In genomic region chr4:87116230-87116629, GRCh38 we compare ENCODE assay signal across 23 cellular contexts.
DNase-seq lines count a peak whose midpoint lies in the region; ATAC-seq and TF ChIP-seq lines count a peak whose summit lies in the region.
"Had no signal": no experiment of that assay in that cellular context is flagged by ENCODE, and none has a peak within 500 bp of the region (broad histone marks: within the 10 kb centered on the region; RNA-seq: fewer than 3 reads in every experiment).

No MANE protein-coding gene starts in this region.

- H3K9me3 ChIP-seq in CD4-positive, CD25-positive, alpha-beta regulatory T cell (ENCODE audit: control insufficient read depth in 2 of 2, low read length in 2 of 2) = no peaks in the 10 kb centered on the region
- H3K9me3 ChIP-seq in psoas muscle = no peaks in the 10 kb centered on the region
- H3K9me3 ChIP-seq: A549, suprapubic skin, vagina had no signal

- no peaks in the 10 kb centered on the region for H3K27me3 Mint-ChIP-seq in CD4-positive, CD25-positive, alpha-beta regulatory T cell
- no peaks in the 10 kb centered on the region for H3K27me3 Mint-ChIP-seq in WTC11 (ENCODE audit: low read depth)
- H3K27me3 Mint-ChIP-seq: activated B cell treated with CpG ODN at 0.5 μM for 24 hours; activated naive CD8-positive, alpha-beta T cell; B cell had no signal

- peak overlapping the region in 2 of 3 donors; percentile 33 to 73 for H3K27ac Mint-ChIP-seq in CD4-positive, CD25-positive, alpha-beta regulatory T cell
- H3K27ac Mint-ChIP-seq in WTC11 = peak overlapping the region; percentile 82; the same call in 1 of the 2 replicates
- H3K27ac Mint-ChIP-seq: activated B cell treated with CpG ODN at 0.5 μM for 24 hours; activated naive CD8-positive, alpha-beta T cell; B cell had no signal

- no peak for DNase-seq in CD4-positive, CD25-positive, alpha-beta regulatory T cell
- DNase-seq in WTC11 (ENCODE audit: low spot score) = no peak
- DNase-seq in fibroblast of peridontal ligament (ENCODE audit: extremely low read depth) = peak; percentile 51
- no peak for DNase-seq in psoas muscle
- no peak for DNase-seq in epidermal melanocyte (ENCODE audit: insufficient read length, low spot score)
- DNase-seq in NK-92 (lab: John Stamatoyannopoulos, UW; ENCODE audit: unreplicated experiment) = no peak
- DNase-seq in NCI-H2029 treated with DMSO at 0.1 percent for 48 hours (lab: John Stamatoyannopoulos, UW) = no peak
- DNase-seq in GM13977 (ENCODE audit: low spot score) = no peak
- DNase-seq: activated B cell treated with CpG ODN at 0.5 μM for 24 hours, cerebellar nuclear complex, hypothalamus, NCI-H1048, NCI-H187, NCI-H748 treated with DMSO at 0.1 percent for 48 hours, T1000 had no signal

- POLR2A ChIA-PET in WTC11 (lab: Charles Lee) = no interaction called here

- H3K4me1 Mint-ChIP-seq in CD4-positive, CD25-positive, alpha-beta regulatory T cell = peaks cover 10 to 28% (median 18%) of the 10 kb centered on the region in 4 donors
- peaks cover 41% of the 10 kb centered on the region for H3K4me1 Mint-ChIP-seq in WTC11

- no peaks in the 10 kb centered on the region for H3K9me3 Mint-ChIP-seq in CD4-positive, CD25-positive, alpha-beta regulatory T cell
- H3K9me3 Mint-ChIP-seq in WTC11 = no peaks in the 10 kb centered on the region
- H3K9me3 Mint-ChIP-seq: activated B cell treated with CpG ODN at 0.5 μM for 24 hours had no signal

- H3K36me3 ChIP-seq in CD4-positive, CD25-positive, alpha-beta regulatory T cell (ENCODE audit: control insufficient read depth, insufficient read depth, low read length) = peaks cover 63% of the 10 kb centered on the region
- peaks cover 5 to 63% of the 10 kb centered on the region in 2 donors for H3K36me3 ChIP-seq in psoas muscle (ENCODE audit: insufficient read depth in 1 of 2, low read depth in 1 of 2)

- 40 to 65% (median 52%) methylated on average over 1 of the region's 1 CpG for WGBS in psoas muscle, 3 donors

- H3K4me3 Mint-ChIP-seq in CD4-positive, CD25-positive, alpha-beta regulatory T cell = no peak overlapping the region
- H3K4me3 Mint-ChIP-seq in WTC11 = no peak overlapping the region
- H3K4me3 Mint-ChIP-seq: activated B cell treated with CpG ODN at 0.5 μM for 24 hours; activated naive CD8-positive, alpha-beta T cell; B cell had no signal

- H3K4me3 ChIP-seq in CD4-positive, CD25-positive, alpha-beta regulatory T cell (ENCODE audit: low read depth, low read length) = no peak overlapping the region
- H3K4me3 ChIP-seq in psoas muscle = no peak overlapping the region
- H3K4me3 ChIP-seq: A549, lung, suprapubic skin, vagina had no signal

- peaks cover 49% of the 10 kb centered on the region for H3K36me3 Mint-ChIP-seq in CD4-positive, CD25-positive, alpha-beta regulatory T cell
- H3K36me3 Mint-ChIP-seq in WTC11 = peaks cover 48% of the 10 kb centered on the region

- TF ChIP-seq CTCF in WTC11 (IDR thresholded peaks at IDR 0.05) = no peak
- TF ChIP-seq CTCF in psoas muscle (IDR thresholded peaks at IDR 0.05) = no peak
- no peak for TF ChIP-seq CTCF in GM13977 (IDR thresholded peaks at IDR 0.05; ENCODE audit: extremely low read depth, insufficient read depth, missing control alignments)

- no peak for ATAC-seq in CD4-positive, CD25-positive, alpha-beta regulatory T cell (ENCODE audit: low read depth in 2 of 2)
- no peak for ATAC-seq in WTC11
- no peak for ATAC-seq in psoas muscle
- ATAC-seq: A549, Right ventricle myocardium inferior had no signal

- in situ Hi-C loops in GM13977 (cut with MboI; ENCODE audit: low pct_unique_long_range_greater_than_20kb, low sequenced_read_pairs, unreplicated experiment) = no loop called here

- H3K27ac ChIP-seq in CD4-positive, CD25-positive, alpha-beta regulatory T cell (ENCODE audit: insufficient read depth, low read length, poor library complexity, severe bottlenecking) = no peak overlapping the region
- peak overlapping the region; percentile 87 for H3K27ac ChIP-seq in psoas muscle
- H3K27ac ChIP-seq: A549, HL-60, suprapubic skin, vagina had no signal

- no peaks in the 10 kb centered on the region for H3K27me3 ChIP-seq in CD4-positive, CD25-positive, alpha-beta regulatory T cell (ENCODE audit: control insufficient read depth, insufficient read depth, low read length)
- H3K27me3 ChIP-seq in psoas muscle (ENCODE audit: insufficient read depth in 3 of 3, low read length in 2 of 3) = no peaks in the 10 kb centered on the region
- H3K27me3 ChIP-seq: suprapubic skin, vagina had no signal

- intact Hi-C loops in psoas muscle (cut with DNase I) = loop anchor here in 1 of 2 donors (10.0 kb wide), 1 partner anchor 621 kb away; no protein-coding TSS in a partner anchor

- H3K4me1 ChIP-seq in CD4-positive, CD25-positive, alpha-beta regulatory T cell (ENCODE audit: control insufficient read depth, insufficient read depth, low read length, poor library complexity, severe bottlenecking) = no peaks in the 10 kb centered on the region
- H3K4me1 ChIP-seq in psoas muscle = peaks cover 54% of the 10 kb centered on the region
- H3K4me1 ChIP-seq: A549 had no signal

- CTCF ChIA-PET in WTC11 (lab: Charles Lee) = interaction anchor here (2.9 kb wide), 1 partner anchor 182 kb away, joined by 14 read pairs; the partner anchor contains the start of gene AFF1

TF ChIP-seq in WTC11, 78 proteins besides CTCF, POLR2A, EP300 and RAD21:
- TF ChIP-seq ZNF121 (CRISPR knock-in tag; IDR thresholded peaks at IDR 0.05) (no peak), PRRX2 (CRISPR knock-in tag; IDR thresholded peaks at IDR 0.05) (no peak), MYBL2 (CRISPR knock-in tag; IDR thresholded peaks at IDR 0.05) (no peak), TEAD4 (CRISPR knock-in tag; IDR thresholded peaks at IDR 0.05) (no peak)
- TF ChIP-seq, protein P1, sequence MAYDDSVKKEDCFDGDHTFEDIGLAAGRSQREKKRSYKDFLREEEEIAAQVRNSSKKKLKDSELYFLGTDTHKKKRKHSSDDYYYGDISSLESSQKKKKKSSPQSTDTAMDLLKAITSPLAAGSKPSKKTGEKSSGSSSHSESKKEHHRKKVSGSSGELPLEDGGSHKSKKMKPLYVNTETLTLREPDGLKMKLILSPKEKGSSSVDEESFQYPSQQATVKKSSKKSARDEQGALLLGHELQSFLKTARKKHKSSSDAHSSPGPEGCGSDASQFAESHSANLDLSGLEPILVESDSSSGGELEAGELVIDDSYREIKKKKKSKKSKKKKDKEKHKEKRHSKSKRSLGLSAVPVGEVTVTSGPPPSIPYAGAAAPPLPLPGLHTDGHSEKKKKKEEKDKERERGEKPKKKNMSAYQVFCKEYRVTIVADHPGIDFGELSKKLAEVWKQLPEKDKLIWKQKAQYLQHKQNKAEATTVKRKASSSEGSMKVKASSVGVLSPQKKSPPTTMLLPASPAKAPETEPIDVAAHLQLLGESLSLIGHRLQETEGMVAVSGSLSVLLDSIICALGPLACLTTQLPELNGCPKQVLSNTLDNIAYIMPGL (CRISPR knock-in tag; IDR thresholded peaks at IDR 0.05) = no peak
- TF ChIP-seq, protein P2, sequence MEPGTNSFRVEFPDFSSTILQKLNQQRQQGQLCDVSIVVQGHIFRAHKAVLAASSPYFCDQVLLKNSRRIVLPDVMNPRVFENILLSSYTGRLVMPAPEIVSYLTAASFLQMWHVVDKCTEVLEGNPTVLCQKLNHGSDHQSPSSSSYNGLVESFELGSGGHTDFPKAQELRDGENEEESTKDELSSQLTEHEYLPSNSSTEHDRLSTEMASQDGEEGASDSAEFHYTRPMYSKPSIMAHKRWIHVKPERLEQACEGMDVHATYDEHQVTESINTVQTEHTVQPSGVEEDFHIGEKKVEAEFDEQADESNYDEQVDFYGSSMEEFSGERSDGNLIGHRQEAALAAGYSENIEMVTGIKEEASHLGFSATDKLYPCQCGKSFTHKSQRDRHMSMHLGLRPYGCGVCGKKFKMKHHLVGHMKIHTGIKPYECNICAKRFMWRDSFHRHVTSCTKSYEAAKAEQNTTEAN (CRISPR knock-in tag; IDR thresholded peaks at IDR 0.05) = no peak
